In genomic region chr7:28180364-28181147, GRCh38 we compare ENCODE assay signal across 8 cellular contexts. TPM values are rescaled to one million over a fixed set of nuclear protein-coding genes. Genes with fewer than 3 reads are reported as not detected.
A peak's percentile ranks its signal among the peaks of the same experiment; 100 is the strongest.
DNase-seq lines count a peak whose midpoint lies in the region; ATAC-seq and TF ChIP-seq lines count a peak whose summit lies in the region.

Gene JAZF1 (minus strand): TSS chr7:28180795.

- no peak within 1 kb of the TSS for H3K9ac ChIP-seq in neural progenitor cell

- H3K4me3 Mint-ChIP-seq in activated naive CD4-positive, alpha-beta T cell treated with anti-CD3 and anti-CD28 coated beads for 36 hours, result peak within 1 kb of the TSS; percentile 78
- peak within 1 kb of the TSS; percentile 97 for H3K4me3 Mint-ChIP-seq in neural progenitor cell

- H2AFZ ChIP-seq in neural progenitor cell (replicated peaks), result peak within 1 kb of the TSS; percentile 43

- H3K4me1 Mint-ChIP-seq in activated naive CD4-positive, alpha-beta T cell treated with anti-CD3 and anti-CD28 coated beads for 36 hours (ENCODE audit: low read depth), result peaks cover 13% of the 10 kb centered on the region
- peaks cover 10% of the 10 kb centered on the region for H3K4me1 Mint-ChIP-seq in neural progenitor cell

- CTCF ChIA-PET in activated naive CD4-positive, alpha-beta T cell treated with anti-CD3 and anti-CD28 coated beads for 36 hours (lab: Charles Lee), result interaction anchor here (0.6 kb wide), 1 partner anchor 607 kb away, joined by 3 read pairs; no protein-coding TSS in a partner anchor

- H3K27me3 Mint-ChIP-seq in activated naive CD4-positive, alpha-beta T cell treated with anti-CD3 and anti-CD28 coated beads for 36 hours (ENCODE audit: low read depth), result peaks cover 11% of the 10 kb centered on the region
- peaks cover 13% of the 10 kb centered on the region for H3K27me3 Mint-ChIP-seq in neural progenitor cell (ENCODE audit: insufficient read depth, low read depth)

- 0 to 1% methylated on average over 26 to 54 of the region's 64 CpGs for WGBS in testis, 2 donors

- H3K36me3 Mint-ChIP-seq in activated naive CD4-positive, alpha-beta T cell treated with anti-CD3 and anti-CD28 coated beads for 36 hours (ENCODE audit: low read depth), result no peaks in the 10 kb centered on the region
- H3K36me3 Mint-ChIP-seq in neural progenitor cell, result peaks cover 2% of the 10 kb centered on the region

- H3K9me3 ChIP-seq in neural progenitor cell (ENCODE audit: low read depth) (no peaks in the 10 kb centered on the region), testis (no peaks in the 10 kb centered on the region)

- intact Hi-C loops in activated naive CD4-positive, alpha-beta T cell treated with anti-CD3 and anti-CD28 coated beads for 36 hours (cut with micrococcal nuclease), result no loop called here
- intact Hi-C loops in testis (cut with DNase I; ENCODE audit: low total_unique reads), result no loop called here

- H3K27me3 ChIP-seq in neural progenitor cell (peaks cover 53% of the 10 kb centered on the region), testis (no peaks in the 10 kb centered on the region)

- TF ChIP-seq CTCF in neural progenitor cell (IDR thresholded peaks at IDR 0.05) (no peak), testis (IDR thresholded peaks at IDR 0.05) (no peak)

- DNase-seq in C1 segment of cervical spinal cord (lab: John Stamatoyannopoulos, UW) (peak in 12 of 14 donors; percentile 28 to 70 (median 52)), HPDE6-E6E7 (ENCODE audit: extremely low spot score) (peak; percentile 12), SHP77 (lab: John Stamatoyannopoulos, UW) (peak; percentile 76 to 85), germinal center (ENCODE audit: low spot score) (peak; percentile 64), neural progenitor cell (ENCODE audit: low spot score) (peak; percentile 85), testis (peak; percentile 80)
- peak; percentile 42 for DNase-seq in activated naive CD4-positive, alpha-beta T cell treated with anti-CD3 and anti-CD28 coated beads for 36 hours

- no peaks in the 10 kb centered on the region for H3K79me2 ChIP-seq in neural progenitor cell (ENCODE audit: low read depth)

- no peak within 1 kb of the TSS for H3K27ac ChIP-seq in neural progenitor cell
- peak within 1 kb of the TSS; percentile 91 to 96 for H3K27ac ChIP-seq in testis

- peak within 1 kb of the TSS; percentile 90 for H3K4me2 ChIP-seq in neural progenitor cell

- H3F3A ChIP-seq in neural progenitor cell (ENCODE audit: low read depth), result peaks cover 7% of the 10 kb centered on the region

- no peaks in the 10 kb centered on the region for H4K20me1 ChIP-seq in neural progenitor cell (ENCODE audit: low read depth)

- peak within 1 kb of the TSS; percentile 2 for H3K27ac Mint-ChIP-seq in activated naive CD4-positive, alpha-beta T cell treated with anti-CD3 and anti-CD28 coated beads for 36 hours
- H3K27ac Mint-ChIP-seq in neural progenitor cell, result peak within 1 kb of the TSS; percentile 89

- H3K4me3 ChIP-seq in neural progenitor cell, result peak within 1 kb of the TSS; percentile 78
- H3K4me3 ChIP-seq in testis, result peak within 1 kb of the TSS; percentile 84 to 87

- H3K4me1 ChIP-seq in neural progenitor cell (no peaks in the 10 kb centered on the region), testis (peaks cover 28% of the 10 kb centered on the region)

- ATAC-seq in GM19328 (IDR thresholded peaks at IDR 0.05; ENCODE audit: unreplicated experiment), result no peak

- no peak for TF ChIP-seq POLR2A in testis (IDR thresholded peaks at IDR 0.05)

- H3K36me3 ChIP-seq in neural progenitor cell (no peaks in the 10 kb centered on the region), testis (ENCODE audit: low read depth, missing control alignments) (no peaks in the 10 kb centered on the region)

- no peaks in the 10 kb centered on the region for H3K9me3 Mint-ChIP-seq in activated naive CD4-positive, alpha-beta T cell treated with anti-CD3 and anti-CD28 coated beads for 36 hours
- H3K9me3 Mint-ChIP-seq in neural progenitor cell, result peaks cover 2% of the 10 kb centered on the region

RNA-seq across cellular contexts. Expression of gene JAZF1, which starts in this region (rescaled TPM):
- 1 to 10 TPM; 3.4 to 4.7 TPM for total RNA-seq in activated naive CD4-positive, alpha-beta T cell treated with anti-CD3 and anti-CD28 coated beads for 36 hours
- total RNA-seq in neural progenitor cell (ENCODE audit: low replicate concordance), result 1.3 and 3.1 TPM in 2 replicates
- total RNA-seq in testis, result 10 to 100 TPM; 38.5 to 46.4 TPM
- 51.0 TPM for polyA plus RNA-seq in testis (ENCODE audit: insufficient read depth, low read depth, low replicate concordance)

Comparison
In these comparisons a context has a peak if more than half of its experiments do, and no peak if none do; other contexts are left out.
1. DNase-seq: peak in every context shown above with its lines; median percentile 85 in neural progenitor cell; 80 in SHP77; 80 in testis; 64 in germinal center; 52 in C1 segment of cervical spinal cord; 42 in activated naive CD4-positive, alpha-beta T cell treated with anti-CD3 and anti-CD28 coated beads for 36 hours; 12 in HPDE6-E6E7.